Comparison of ENCODE assay signal across 16 cellular contexts in genomic region chr11:91932151-91932821, GRCh38.
DNase-seq lines count a peak whose midpoint lies in the region; ATAC-seq and TF ChIP-seq lines count a peak whose summit lies in the region.
"Had no signal": no experiment of that assay in that cellular context is flagged by ENCODE, and none has a peak within 500 bp of the region (broad histone marks: within the 10 kb centered on the region; RNA-seq: fewer than 3 reads in every experiment).

No MANE protein-coding gene starts in this region.

- H3K9me3 ChIP-seq in fibroblast of lung (ENCODE audit: control insufficient read depth, insufficient read depth, low read depth, low read length), result no peaks in the 10 kb centered on the region
- H3K9me3 ChIP-seq in esophagus muscularis mucosa, result no peaks in the 10 kb centered on the region
- H3K9me3 ChIP-seq: BLaER1, heart left ventricle had no signal

- WGBS in esophagus muscularis mucosa, result 77% methylated on average over 11 of the region's 11 CpGs

- no peaks in the 10 kb centered on the region for H4K20me1 ChIP-seq in fibroblast of lung (ENCODE audit: control insufficient read depth, extremely low read depth, insufficient read depth, low read length)
- H4K20me1 ChIP-seq: BLaER1 had no signal

- H3K36me3 ChIP-seq in fibroblast of lung (ENCODE audit: control insufficient read depth, insufficient read depth, low read length) (no peaks in the 10 kb centered on the region), esophagus muscularis mucosa (no peaks in the 10 kb centered on the region)
- H3K36me3 ChIP-seq: BLaER1, heart left ventricle, spleen had no signal

- TF ChIP-seq CTCF in HFF-Myc (IDR thresholded peaks at IDR 0.05; ENCODE audit: low read depth, low read length, missing control alignments) (no peak), fibroblast of lung (conservative IDR thresholded peaks at IDR 0.05 in 1 of 2, IDR thresholded peaks at IDR 0.05 in 1 of 2; ENCODE audit: low read depth in 1 of 2, low read length in 2 of 2) (no peak), esophagus muscularis mucosa (IDR thresholded peaks at IDR 0.05) (no peak)

- no peak overlapping the region for H2AFZ ChIP-seq in fibroblast of lung (ENCODE audit: low read length)

- intact Hi-C loops in posterior vena cava (cut with DNase I) (no loop called here), left colon (cut with DNase I, micrococcal nuclease) (no loop called here), esophagus muscularis mucosa (cut with DNase I) (no loop called here)

- H3K27ac ChIP-seq in fibroblast of lung (ENCODE audit: insufficient read depth, low read length) (no peak overlapping the region), esophagus muscularis mucosa (replicated peaks in 1 of 4) (no peak overlapping the region)
- H3K27ac ChIP-seq: BLaER1, heart left ventricle, spleen had no signal

- H3K4me2 ChIP-seq in fibroblast of lung (ENCODE audit: extremely low read depth, insufficient read depth, low read length), result no peak overlapping the region
- H3K4me2 ChIP-seq: BLaER1 had no signal

- no peaks in the 10 kb centered on the region for H3K79me2 ChIP-seq in fibroblast of lung (ENCODE audit: control insufficient read depth, insufficient read depth, low read length)

- H3K9ac ChIP-seq in fibroblast of lung (ENCODE audit: insufficient read depth, low read length), result no peak overlapping the region
- H3K9ac ChIP-seq: BLaER1 had no signal

- TF ChIP-seq EP300 in esophagus muscularis mucosa (IDR thresholded peaks at IDR 0.05), result no peak

- DNase-seq in AG20443 (ENCODE audit: low spot score) (peak; percentile 21), HFF-Myc (ENCODE audit: extremely low read depth, low read depth) (peak; percentile 65), fibroblast of lung (ENCODE audit: low read depth in 2 of 2) (peak; percentile 23 to 70), posterior vena cava (ENCODE audit: low spot score) (peak; percentile 49), left colon (no peak), NCI-H187 treated with DMSO at 0.1 percent for 48 hours (lab: John Stamatoyannopoulos, UW) (no peak), esophagus muscularis mucosa (ENCODE audit: extremely low spot score) (no peak)
- DNase-seq: activated naive CD8-positive, alpha-beta T cell treated with anti-CD3 and anti-CD28 coated beads, Interleukin-2, amount 50 U/mL, for 24 hours; GOT3; NCI-H187; NCI-H748 treated with DMSO at 0.1 percent for 48 hours; spleen; T-helper 2 cell had no signal

- ATAC-seq in GM18498 (IDR thresholded peaks at IDR 0.05; ENCODE audit: unreplicated experiment) (no peak), left colon (no peak)
- ATAC-seq: activated naive CD8-positive, alpha-beta T cell treated with anti-CD3 and anti-CD28 coated beads, Interleukin-2, amount 50 U/mL, for 24 hours had no signal

- TF ChIP-seq POLR2A in esophagus muscularis mucosa (IDR thresholded peaks at IDR 0.05; ENCODE audit: low read depth), result no peak

- H3K4me1 ChIP-seq in fibroblast of lung (ENCODE audit: control insufficient read depth, extremely low read depth, insufficient read depth, low read length) (no peaks in the 10 kb centered on the region), esophagus muscularis mucosa (peaks cover 0 to 8% (median 5%) of the 10 kb centered on the region in 4 donors)
- H3K4me1 ChIP-seq: BLaER1, heart left ventricle, spleen had no signal

- H3K4me3 ChIP-seq in HFF-Myc (replicated peaks; ENCODE audit: low read depth, low read length) (no peak overlapping the region; the same call in 1 of the 2 replicates), fibroblast of lung (replicated peaks in 1 of 4; ENCODE audit: control extremely low read depth in 1 of 4, insufficient read depth in 1 of 4, low read depth in 3 of 4, low read length in 4 of 4) (no peak overlapping the region), esophagus muscularis mucosa (no peak overlapping the region)
- H3K4me3 ChIP-seq: BLaER1, spleen had no signal

- H3K27me3 ChIP-seq in fibroblast of lung (ENCODE audit: control insufficient read depth, insufficient read depth, low read length) (no peaks in the 10 kb centered on the region), esophagus muscularis mucosa (no peaks in the 10 kb centered on the region)
- H3K27me3 ChIP-seq: BLaER1, spleen had no signal

Comparison
In these comparisons a context has a peak if more than half of its experiments do, and no peak if none do; other contexts are left out.
1. DNase-seq: peak in AG20443 (single experiment), HFF-Myc (single experiment), fibroblast of lung (2 of 2) and posterior vena cava (single experiment); none in left colon (0 of 2), NCI-H187 treated with DMSO at 0.1 percent for 48 hours (single experiment) and esophagus muscularis mucosa (single experiment).